Comparison of ENCODE assay signal across 25 cellular contexts in the genomic region with DNA sequence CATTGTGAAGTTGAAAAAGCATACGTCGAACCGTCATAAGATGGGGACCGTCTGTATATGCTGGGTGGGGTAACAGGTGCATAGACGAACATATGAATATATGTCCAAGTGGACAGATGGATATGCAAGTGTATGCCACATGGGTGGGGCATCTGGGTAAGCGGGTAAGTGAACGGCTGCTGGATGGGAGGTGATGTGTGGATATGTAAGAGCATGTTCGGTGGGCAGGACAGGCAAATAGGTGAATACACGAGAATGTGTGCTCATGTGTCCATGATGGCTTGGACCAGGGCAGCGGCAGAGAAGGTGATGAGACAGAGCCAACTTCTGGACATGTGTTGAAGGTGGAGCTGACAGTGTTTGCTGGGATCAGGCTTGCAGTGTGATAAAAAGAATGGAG. TPM values are rescaled to one million over a fixed set of nuclear protein-coding genes. Genes with fewer than 3 reads are reported as not detected.
"Had no signal": no experiment of that assay in that cellular context is flagged by ENCODE, and none has a peak within 500 bp of the region (broad histone marks: within the 10 kb centered on the region; RNA-seq: fewer than 3 reads in every experiment).

No MANE protein-coding gene starts in this region.

- H3K36me3 ChIP-seq: brain microvascular endothelial cell, cardiac muscle cell, Peyer's patch had no signal

- H3K27ac Mint-ChIP-seq: activated CD8-positive, alpha-beta memory T cell treated with anti-CD3 and anti-CD28 coated beads, Interleukin-2, amount 10 ng/mL, durations not matched to agents 7 days and 5 days; activated CD8-positive, alpha-beta T cell treated with anti-CD3 and anti-CD28 coated beads, Interleukin-2, amount 10 ng/mL, durations not matched to agents 7 days and 5 days; activated naive CD4-positive, alpha-beta T cell treated with anti-CD3 and anti-CD28 coated beads for 36 hours; activated naive CD8-positive, alpha-beta T cell; activated T-cell treated with anti-CD3 and anti-CD28 coated beads, Interleukin-2, amount 50 U/mL, for 24 hours; activated T-helper 1 cell treated with anti-CD3 and anti-CD28 coated beads, Interleukin-12 subunit alpha, Interleukin-12 subunit beta, Interleukin-2, Interleukin-4 antibody, amounts not matched to agents 30 ng/mL and 10 ng/mL and 1 ng/mL, durations not matched to agents 14 hours and 24 hours and 36 hours; T-helper 1 cell treated with Interleukin-12 subunit alpha and Interleukin-12 subunit beta and Interleukin-4 antibody, amounts not matched to agents 30 μg/mL and 1 μg/mL, for 36 hours had no signal

- ATAC-seq: activated CD8-positive, alpha-beta memory T cell treated with anti-CD3 and anti-CD28 coated beads, Interleukin-2, amount 10 ng/mL, durations not matched to agents 7 days and 5 days; activated CD8-positive, alpha-beta T cell treated with anti-CD3 and anti-CD28 coated beads, Interleukin-2, amount 10 ng/mL, durations not matched to agents 7 days and 5 days had no signal

- H3K27ac ChIP-seq: brain microvascular endothelial cell, cardiac muscle cell, KMS-11, Peyer's patch had no signal

- H3K27me3 ChIP-seq: brain microvascular endothelial cell, Peyer's patch had no signal

- H3K4me1 ChIP-seq: Peyer's patch had no signal

- H3K4me3 ChIP-seq: cardiac muscle cell, Peyer's patch had no signal

- H3K9me3 ChIP-seq: Peyer's patch had no signal

- DNase-seq: activated CD4-positive, alpha-beta T cell treated with anti-CD3 and anti-CD28 coated beads for 48 hours; activated CD4-positive, alpha-beta T cell treated with anti-CD3 and anti-CD28 coated beads, Interleukin-2, amount 50 U/mL, for 4 hours; activated CD4-positive, CD25-positive, alpha-beta regulatory T cell treated with anti-CD3 and anti-CD28 coated beads, Interleukin-2, amount 50 U/mL, for 72 hours; activated CD8-positive, alpha-beta memory T cell treated with anti-CD3 and anti-CD28 coated beads, Interleukin-2, amount 10 ng/mL, durations not matched to agents 7 days and 5 days; activated CD8-positive, alpha-beta T cell treated with anti-CD3 and anti-CD28 coated beads, Interleukin-2, amount 10 ng/mL, durations not matched to agents 7 days and 5 days; activated gamma-delta T cell; activated naive CD4-positive, alpha-beta T cell treated with anti-CD3 and anti-CD28 coated beads for 36 hours; activated T-cell treated with anti-CD3 and anti-CD28 coated beads, Interleukin-2, amount 50 U/mL, for 24 hours; brain microvascular endothelial cell; MM.1S; NCI-H1436 treated with DMSO at 0.1 percent for 48 hours; NCI-H187; NCI-H2081 treated with DMSO at 0.1 percent for 48 hours; NCI-H446; NCI-H524 treated with DMSO at 0.1 percent for 48 hours; NCI-H82; OCI-M1; SHP77 treated with DMSO at 0.1 percent for 48 hours had no signal

- H3K4me3 Mint-ChIP-seq: activated CD8-positive, alpha-beta memory T cell treated with anti-CD3 and anti-CD28 coated beads, Interleukin-2, amount 10 ng/mL, durations not matched to agents 7 days and 5 days; activated CD8-positive, alpha-beta T cell treated with anti-CD3 and anti-CD28 coated beads, Interleukin-2, amount 10 ng/mL, durations not matched to agents 7 days and 5 days; activated naive CD4-positive, alpha-beta T cell treated with anti-CD3 and anti-CD28 coated beads for 36 hours; activated naive CD8-positive, alpha-beta T cell; activated T-cell treated with anti-CD3 and anti-CD28 coated beads, Interleukin-2, amount 50 U/mL, for 24 hours; activated T-helper 1 cell treated with anti-CD3 and anti-CD28 coated beads, Interleukin-12 subunit alpha, Interleukin-12 subunit beta, Interleukin-2, Interleukin-4 antibody, amounts not matched to agents 30 ng/mL and 10 ng/mL and 1 ng/mL, durations not matched to agents 14 hours and 24 hours and 36 hours; T-helper 1 cell treated with Interleukin-12 subunit alpha and Interleukin-12 subunit beta and Interleukin-4 antibody, amounts not matched to agents 30 μg/mL and 1 μg/mL, for 36 hours had no signal

RNA-seq across cellular contexts. Expression of gene IFITM10, which starts 12.0 kb away (rescaled TPM):
- total RNA-seq: SK-MEL-5 had no signal
- polyA plus RNA-seq: cardiac muscle cell had no signal

RNA-seq across cellular contexts. Expression of gene KRTAP5-6, which starts 41.4 kb away (rescaled TPM):
- total RNA-seq: activated CD8-positive, alpha-beta memory T cell treated with anti-CD3 and anti-CD28 coated beads, Interleukin-2, amount 10 ng/mL, durations not matched to agents 7 days and 5 days; activated CD8-positive, alpha-beta T cell treated with anti-CD3 and anti-CD28 coated beads, Interleukin-2, amount 10 ng/mL, durations not matched to agents 7 days and 5 days; activated naive CD4-positive, alpha-beta T cell treated with anti-CD3 and anti-CD28 coated beads for 36 hours; activated T-helper 1 cell treated with anti-CD3 and anti-CD28 coated beads, Interleukin-12 subunit alpha, Interleukin-12 subunit beta, Interleukin-2, Interleukin-4 antibody, amounts not matched to agents 30 ng/mL and 10 ng/mL and 1 ng/mL, durations not matched to agents 14 hours and 24 hours and 36 hours; cardiac muscle cell; Peyer's patch; SK-MEL-5 had no signal
- polyA plus RNA-seq: cardiac muscle cell had no signal
